13 cellular contexts compared by ENCODE assay signal in genomic region chr14:77613207-77613606, GRCh38. TPM values are rescaled to one million over a fixed set of nuclear protein-coding genes. Genes with fewer than 3 reads are reported as not detected.
A peak's percentile ranks its signal among the peaks of the same experiment; 100 is the strongest.
DNase-seq lines count a peak whose midpoint lies in the region; TF ChIP-seq lines count a peak whose summit lies in the region.
"Had no signal": no experiment of that assay in that cellular context is flagged by ENCODE, and none has a peak within 500 bp of the region (broad histone marks: within the 10 kb centered on the region; RNA-seq: fewer than 3 reads in every experiment).

No MANE protein-coding gene starts in this region.

- H3K4me1 ChIP-seq in colonic mucosa (peaks cover 5% of the 10 kb centered on the region), spleen (peaks cover 21 to 89% (median 65%) of the 10 kb centered on the region in 6 donors)
- H3K4me1 ChIP-seq: SJCRH30 had no signal

- 17 to 32% (median 24%) methylated on average over 1 of the region's 1 CpG for WGBS in spleen, 5 donors

- in situ Hi-C loops in ACHN (cut with HindIII; ENCODE audit: low pct_ligation_motif_present, low pct_unique_long_range_greater_than_20kb, low sequenced_read_pairs) = no loop called here

- H3K27ac ChIP-seq in colonic mucosa (peak overlapping the region; percentile 9), spleen (peak overlapping the region in 5 of 8 donors; percentile 1 to 97 (median 95))
- H3K27ac ChIP-seq: SJCRH30 had no signal

- H3K4me1 Mint-ChIP-seq in T-helper 1 cell treated with Interleukin-12 subunit alpha and Interleukin-12 subunit beta and Interleukin-4 antibody, amounts not matched to agents 30 μg/mL and 1 μg/mL, for 36 hours (ENCODE audit: low read depth) = peaks cover 42% of the 10 kb centered on the region

- no peaks in the 10 kb centered on the region for H3K27me3 Mint-ChIP-seq in T-helper 1 cell treated with Interleukin-12 subunit alpha and Interleukin-12 subunit beta and Interleukin-4 antibody, amounts not matched to agents 30 μg/mL and 1 μg/mL, for 36 hours (ENCODE audit: low read depth)

- H3K27ac Mint-ChIP-seq in T-helper 1 cell treated with Interleukin-12 subunit alpha and Interleukin-12 subunit beta and Interleukin-4 antibody, amounts not matched to agents 30 μg/mL and 1 μg/mL, for 36 hours = no peak overlapping the region

- intact Hi-C loops in colonic mucosa (cut with DNase I) (no loop called here), spleen (cut with DNase I; ENCODE audit: low total_unique reads) (loop anchor here (10.0 kb wide), 2 partner anchors 58 to 158 kb away; partner anchors contain the start of genes AHSA1 and VIPAS39)

- TF ChIP-seq CTCF in colonic mucosa (IDR thresholded peaks at IDR 0.05) = no peak
- no peak for TF ChIP-seq CTCF in spleen (IDR thresholded peaks at IDR 0.05 in 8 of 11, conservative IDR thresholded peaks at IDR 0.05 in 3 of 11)

- H3K4me3 ChIP-seq in colonic mucosa = no peak overlapping the region
- H3K4me3 ChIP-seq in spleen = peak overlapping the region in 1 of 8 donors; percentile 99
- no peak overlapping the region for H3K4me3 ChIP-seq in MG63
- H3K4me3 ChIP-seq: SJCRH30 had no signal

- no peak for TF ChIP-seq POLR2A in spleen (IDR thresholded peaks at IDR 0.05)

- peaks cover 17% of the 10 kb centered on the region for H3K36me3 Mint-ChIP-seq in T-helper 1 cell treated with Interleukin-12 subunit alpha and Interleukin-12 subunit beta and Interleukin-4 antibody, amounts not matched to agents 30 μg/mL and 1 μg/mL, for 36 hours (ENCODE audit: low read depth)

- no peaks in the 10 kb centered on the region for H3K9me3 Mint-ChIP-seq in T-helper 1 cell treated with Interleukin-12 subunit alpha and Interleukin-12 subunit beta and Interleukin-4 antibody, amounts not matched to agents 30 μg/mL and 1 μg/mL, for 36 hours

- no peak for DNase-seq in T-helper 1 cell
- peak; percentile 72 for DNase-seq in NCI-H226
- DNase-seq in colonic mucosa = no peak
- DNase-seq in spleen = no peak
- DNase-seq in ACHN = no peak
- DNase-seq in HuH-7.5 (ENCODE audit: low spot score) = no peak
- no peak for DNase-seq in MG63
- DNase-seq: activated CD4-positive, alpha-beta T cell treated with anti-CD3 and anti-CD28 coated beads for 1 hour; glutamatergic neuron; NCI-H2107; SJCRH30; stimulated activated CD4-positive, alpha-beta T cell treated with anti-CD3 and anti-CD28 coated beads, Interleukin-1b, Interleukin-23, amount 100 ng/mL, for 48 hours had no signal

- H3K36me3 ChIP-seq in colonic mucosa (no peaks in the 10 kb centered on the region), spleen (peaks cover 0 to 5% (median 0%) of the 10 kb centered on the region in 6 donors), MG63 (no peaks in the 10 kb centered on the region)
- H3K36me3 ChIP-seq: SJCRH30 had no signal

- H3K9ac ChIP-seq in colonic mucosa (ENCODE audit: low read depth in 2 of 2, low read length in 2 of 2) = no peak overlapping the region

- no peaks in the 10 kb centered on the region for H3K27me3 ChIP-seq in colonic mucosa
- H3K27me3 ChIP-seq in spleen (replicated peaks in 1 of 7) = no peaks in the 10 kb centered on the region
- H3K27me3 ChIP-seq in MG63 = no peaks in the 10 kb centered on the region
- H3K27me3 ChIP-seq: SJCRH30 had no signal

- no peaks in the 10 kb centered on the region for H3K9me3 ChIP-seq in colonic mucosa
- H3K9me3 ChIP-seq in spleen = no peaks in the 10 kb centered on the region
- H3K9me3 ChIP-seq in MG63 = no peaks in the 10 kb centered on the region
- H3K9me3 ChIP-seq: SJCRH30 had no signal

- peak overlapping the region; percentile 57 for H3K4me3 Mint-ChIP-seq in T-helper 1 cell treated with Interleukin-12 subunit alpha and Interleukin-12 subunit beta and Interleukin-4 antibody, amounts not matched to agents 30 μg/mL and 1 μg/mL, for 36 hours

RNA-seq across cellular contexts. Expression of gene SPTLC2, which starts 3.2 kb away (rescaled TPM):
- total RNA-seq in colonic mucosa (10 to 100 TPM; 68.3 to 70.1 TPM), spleen (100 to 1,000 TPM in 1 of 7 donors, 10 to 100 TPM in 6; 62.0 to 103 (median 79.7) TPM)
- 10 to 100 TPM in 1 of 3 donors, 1 to 10 TPM in 2; 7.0 to 10.9 (median 7.3) TPM for polyA plus RNA-seq in spleen
- total RNA-seq in MG63 (2014; rRNA removed; shearing (Covaris generic); ENCODE audit: low replicate concordance) = 5.7 and 10.9 TPM in 2 replicates
